Comparison of ENCODE assay signal across 8 cellular contexts in the genomic region with DNA sequence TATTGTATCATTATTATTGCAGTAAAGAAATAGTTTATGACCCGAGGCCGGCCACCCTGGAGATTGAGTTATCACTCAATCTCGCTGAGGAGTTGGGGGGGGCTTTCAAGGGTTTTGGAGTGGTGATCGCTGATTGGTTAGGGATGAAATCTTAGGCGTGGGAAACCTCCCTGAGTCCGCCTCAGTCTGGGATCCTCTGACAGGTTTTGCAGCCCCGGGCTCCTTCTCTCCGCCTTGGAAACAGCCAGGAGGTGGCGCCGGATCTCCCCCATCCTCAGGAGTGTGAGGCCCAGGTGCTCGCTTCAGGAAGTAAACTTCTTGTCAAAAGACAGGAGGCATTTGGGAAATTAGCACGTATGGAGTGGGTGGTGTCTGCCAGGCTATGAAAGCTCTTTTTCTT. TPM values are rescaled to one million over a fixed set of nuclear protein-coding genes. Genes with fewer than 3 reads are reported as not detected.
A peak's percentile ranks its signal among the peaks of the same experiment; 100 is the strongest.
DNase-seq lines count a peak whose midpoint lies in the region; ATAC-seq and TF ChIP-seq lines count a peak whose summit lies in the region.

No MANE protein-coding gene starts in this region.

- H3K9me3 Mint-ChIP-seq in activated CD4-positive, alpha-beta T cell treated with anti-CD3 and anti-CD28 coated beads, Interleukin-2, amount 10 ng/mL, durations not matched to agents 24 days and 14 days = no peaks in the 10 kb centered on the region

- in situ Hi-C loops in gastrocnemius medialis (cut with MboI; ENCODE audit: low sequenced_read_pairs in 4 of 4) = no loop called here

- H3K4me1 Mint-ChIP-seq in activated CD4-positive, alpha-beta T cell treated with anti-CD3 and anti-CD28 coated beads, Interleukin-2, amount 10 ng/mL, durations not matched to agents 24 days and 14 days = peaks cover 2% of the 10 kb centered on the region

- H3K9ac ChIP-seq in adipocyte (ENCODE audit: low read length) = no peak overlapping the region

- no peaks in the 10 kb centered on the region for H3K27me3 ChIP-seq in adipocyte (replicated peaks; ENCODE audit: control insufficient read depth, insufficient read depth, low read length)
- peaks cover 6% of the 10 kb centered on the region for H3K27me3 ChIP-seq in lung (ENCODE audit: control insufficient read depth, insufficient read depth)
- peaks cover 0 to 5% (median 2%) of the 10 kb centered on the region in 3 donors for H3K27me3 ChIP-seq in gastrocnemius medialis

- TF ChIP-seq CTCF in lung (IDR thresholded peaks at IDR 0.05; ENCODE audit: control extremely low read depth, extremely low read depth) = no peak
- no peak for TF ChIP-seq CTCF in gastrocnemius medialis (IDR thresholded peaks at IDR 0.05 in 4 of 5, conservative IDR thresholded peaks at IDR 0.05 in 1 of 5)

- peaks cover 24% of the 10 kb centered on the region for H3K4me1 ChIP-seq in adipocyte (ENCODE audit: control insufficient read depth, insufficient read depth, low read length)
- H3K4me1 ChIP-seq in lung (ENCODE audit: control insufficient read depth in 2 of 2, insufficient read depth in 2 of 2, low read length in 2 of 2) = peaks cover 0 to 1% of the 10 kb centered on the region in 2 donors
- H3K4me1 ChIP-seq in gastrocnemius medialis = no peaks in the 10 kb centered on the region

- peaks cover 6% of the 10 kb centered on the region for H3K27me3 Mint-ChIP-seq in activated CD4-positive, alpha-beta T cell treated with anti-CD3 and anti-CD28 coated beads, Interleukin-2, amount 10 ng/mL, durations not matched to agents 24 days and 14 days

- H3K36me3 Mint-ChIP-seq in activated CD4-positive, alpha-beta T cell treated with anti-CD3 and anti-CD28 coated beads, Interleukin-2, amount 10 ng/mL, durations not matched to agents 24 days and 14 days (ENCODE audit: low read depth) = no peaks in the 10 kb centered on the region

- DNase-seq in activated CD4-positive, alpha-beta T cell treated with anti-CD3 and anti-CD28 coated beads, Interleukin-2, amount 10 ng/mL, durations not matched to agents 24 days and 14 days = peak; percentile 59
- DNase-seq in activated CD4-positive, alpha-beta T cell treated with anti-CD3 and anti-CD28 coated beads, Interleukin-2, amount 50 U/mL, for 1 hour = no peak
- peak; percentile 13 for DNase-seq in NCI-H2029 (lab: John Stamatoyannopoulos, UW)
- peak; percentile 10 for DNase-seq in adipocyte (ENCODE audit: low read depth)
- peak; percentile 84 for DNase-seq in lung (ENCODE audit: low spot score)
- no peak for DNase-seq in OCI-M2 (lab: John Stamatoyannopoulos, UW; ENCODE audit: unreplicated experiment)
- no peak for DNase-seq in gastrocnemius medialis

- intact Hi-C loops in activated CD4-positive, alpha-beta T cell treated with anti-CD3 and anti-CD28 coated beads, Interleukin-2, amount 10 ng/mL, durations not matched to agents 24 days and 14 days (cut with micrococcal nuclease) = no loop called here
- intact Hi-C loops in gastrocnemius medialis (cut with DNase I; ENCODE audit: low total_unique reads) = no loop called here

- H3K36me3 ChIP-seq in adipocyte (ENCODE audit: control insufficient read depth, insufficient read depth, low read length, severe bottlenecking) (no peaks in the 10 kb centered on the region), lung (ENCODE audit: control insufficient read depth in 2 of 2, insufficient read depth in 2 of 2, low read length in 2 of 2) (no peaks in the 10 kb centered on the region), gastrocnemius medialis (no peaks in the 10 kb centered on the region)

- no peak overlapping the region for H3K27ac Mint-ChIP-seq in activated CD4-positive, alpha-beta T cell treated with anti-CD3 and anti-CD28 coated beads, Interleukin-2, amount 10 ng/mL, durations not matched to agents 24 days and 14 days

- no peak overlapping the region for H3K27ac ChIP-seq in lung (ENCODE audit: low read depth in 1 of 2, low read length in 1 of 2)
- H3K27ac ChIP-seq in gastrocnemius medialis = no peak overlapping the region

- peak; percentile 85 for ATAC-seq in lung (ENCODE audit: insufficient read depth, low FRiP score)
- ATAC-seq in gastrocnemius medialis = no peak
- ATAC-seq in GM21786 (IDR thresholded peaks at IDR 0.05; ENCODE audit: unreplicated experiment) = no peak

- TF ChIP-seq POLR2A in gastrocnemius medialis (IDR thresholded peaks at IDR 0.05) = no peak

- H3K4me3 ChIP-seq in adipocyte (ENCODE audit: low read length) (no peak overlapping the region), lung (no peak overlapping the region), gastrocnemius medialis (no peak overlapping the region)

- H3K9me3 ChIP-seq in adipocyte (ENCODE audit: control insufficient read depth, low read length) (no peaks in the 10 kb centered on the region), lung (ENCODE audit: control insufficient read depth in 2 of 2, insufficient read depth in 1 of 2, low read length in 1 of 2) (peaks cover 0 to 3% of the 10 kb centered on the region in 2 donors), gastrocnemius medialis (no peaks in the 10 kb centered on the region)

- 9 to 12% methylated on average over 12 of the region's 12 CpGs for WGBS in lung, 2 donors

- no peak overlapping the region for H3K4me3 Mint-ChIP-seq in activated CD4-positive, alpha-beta T cell treated with anti-CD3 and anti-CD28 coated beads, Interleukin-2, amount 10 ng/mL, durations not matched to agents 24 days and 14 days

RNA-seq across cellular contexts. Expression of gene SEC61A1, which starts 41.1 kb away (rescaled TPM):
- 194 TPM in 2 replicates for total RNA-seq in activated CD4-positive, alpha-beta T cell treated with anti-CD3 and anti-CD28 coated beads, Interleukin-2, amount 10 ng/mL, durations not matched to agents 24 days and 14 days
- total RNA-seq in lung (100 to 1,000 TPM; 137 to 270 TPM), gastrocnemius medialis (100 to 1,000 TPM in 2 of 4 donors, 10 to 100 TPM in 2; 81.6 to 135 (median 106) TPM)
- 100 to 1,000 TPM; 139 to 207 TPM for polyA plus RNA-seq in lung

Comparison
In these comparisons a context has a peak if more than half of its experiments do, and no peak if none do; other contexts are left out.
1. DNase-seq: peak in activated CD4-positive, alpha-beta T cell treated with anti-CD3 and anti-CD28 coated beads, Interleukin-2, amount 10 ng/mL, durations not matched to agents 24 days and 14 days (single experiment), NCI-H2029 (single experiment), adipocyte (single experiment) and lung (single experiment); none in activated CD4-positive, alpha-beta T cell treated with anti-CD3 and anti-CD28 coated beads, Interleukin-2, amount 50 U/mL, for 1 hour (single experiment), OCI-M2 (single experiment) and gastrocnemius medialis (0 of 2).